In genomic region chr10:78033623-78034470, GRCh38 we compare ENCODE assay signal across 1 cellular context.
TF ChIP-seq lines count a peak whose summit lies in the region.

Gene RPS24 (plus strand): TSS chr10:78033863. CDS start chr10:78033902, 39 bp downstream.

TF ChIP-seq in K562, 482 proteins besides CTCF, POLR2A, EP300 and RAD21 (continued from another document and continues in another):
- no peak for TF ChIP-seq HINFP (tag; conservative IDR thresholded peaks at IDR 0.05; ENCODE audit: low read depth)
- TF ChIP-seq NCOA6 (IDR thresholded peaks at IDR 0.05) = no peak
- TF ChIP-seq HDAC6 (IDR thresholded peaks at IDR 0.05; ENCODE audit: low read depth, low read length) = peak; percentile 56; the same call in 1 of the 2 replicates
- peak; percentile 64 for TF ChIP-seq HMBOX1 (IDR thresholded peaks at IDR 0.05)
- peak; percentile 89 for TF ChIP-seq RB1 (IDR thresholded peaks at IDR 0.05; ENCODE audit: low read depth)
- no peak for TF ChIP-seq ZNF3 (CRISPR knock-in tag; IDR thresholded peaks at IDR 0.05)
- TF ChIP-seq ZNF639 (CRISPR knock-in tag; conservative IDR thresholded peaks at IDR 0.05 in 1 of 2, IDR thresholded peaks at IDR 0.05 in 1 of 2) = no peak; a peak in 1 of 4 replicates
- TF ChIP-seq TCF7L2 (IDR thresholded peaks at IDR 0.05; ENCODE audit: low read depth, low read length) = no peak
- no peak for TF ChIP-seq JUNB (CRISPR knock-in tag; conservative IDR thresholded peaks at IDR 0.05)
- no peak for TF ChIP-seq FUS (optimal IDR thresholded peaks at IDR 0.05; ENCODE audit: low read depth, low read length)
- TF ChIP-seq POLR3G (IDR thresholded peaks at IDR 0.05; ENCODE audit: extremely low read depth, insufficient read length, insufficient replicate concordance) = no peak
- peak; percentile 55; the same call in 1 of the 2 replicates for TF ChIP-seq BCOR (IDR thresholded peaks at IDR 0.05)
- TF ChIP-seq SUPT5H (IDR thresholded peaks at IDR 0.05) = peak; percentile 99
- TF ChIP-seq PYGO2 (tag; IDR thresholded peaks at IDR 0.05) = no peak
- TF ChIP-seq RERE (CRISPR knock-in tag; IDR thresholded peaks at IDR 0.05; ENCODE audit: borderline replicate concordance) = no peak
- no peak for TF ChIP-seq E4F1 (CRISPR knock-in tag; IDR thresholded peaks at IDR 0.05; ENCODE audit: borderline replicate concordance)
- TF ChIP-seq ZNF134 (CRISPR knock-in tag; conservative IDR thresholded peaks at IDR 0.05) = no peak
- no peak for TF ChIP-seq ZNF668 (CRISPR knock-in tag; IDR thresholded peaks at IDR 0.05)
- TF ChIP-seq KAT2B (IDR thresholded peaks at IDR 0.05; ENCODE audit: low read depth, low read length) = no peak
- TF ChIP-seq ZNF695 (CRISPR knock-in tag; IDR thresholded peaks at IDR 0.05) = no peak
- TF ChIP-seq MBD2 (IDR thresholded peaks at IDR 0.05; ENCODE audit: borderline replicate concordance, low read depth) = peak; percentile 72
- TF ChIP-seq FOXM1 (IDR thresholded peaks at IDR 0.05; ENCODE audit: low read depth) = no peak
- no peak for TF ChIP-seq FOXM1 (CRISPR knock-in tag; IDR thresholded peaks at IDR 0.05; ENCODE audit: low read depth)
- TF ChIP-seq TAF15 (IDR thresholded peaks at IDR 0.05; ENCODE audit: low read depth, low read length) = 0 out of 2 replicates have a peak, but pooled peaks have one; percentile 62
- 0 out of 2 replicates have a peak, but pooled peaks have one; percentile 65 for TF ChIP-seq TOE1 (IDR thresholded peaks at IDR 0.05; ENCODE audit: borderline replicate concordance)
- 0 out of 2 replicates have a peak, but pooled peaks have one; percentile 46 for TF ChIP-seq TOE1 (CRISPR knock-in tag; IDR thresholded peaks at IDR 0.05; ENCODE audit: borderline replicate concordance, low read depth)
- TF ChIP-seq ZNF696 (CRISPR knock-in tag; conservative IDR thresholded peaks at IDR 0.05) = no peak
- TF ChIP-seq ZFX (CRISPR knock-in tag; IDR thresholded peaks at IDR 0.05) = peak; percentile 81
- TF ChIP-seq NR1H2 (CRISPR knock-in tag; IDR thresholded peaks at IDR 0.05) = no peak
- peak in 1 of 2 experiments; percentile 91; a peak in 3 of 4 replicates for TF ChIP-seq SIN3A (IDR thresholded peaks at IDR 0.05; ENCODE audit: borderline replicate concordance in 2 of 2, control insufficient read depth in 1 of 2, low read depth in 2 of 2, low read length in 2 of 2)
- no peak for TF ChIP-seq POLR3A (IDR thresholded peaks at IDR 0.05; ENCODE audit: borderline replicate concordance, extremely low read depth, insufficient read depth, insufficient read length)
- no peak for TF ChIP-seq TRIM25 (IDR thresholded peaks at IDR 0.05; ENCODE audit: borderline replicate concordance)
- no peak for TF ChIP-seq ELK3 (CRISPR knock-in tag; IDR thresholded peaks at IDR 0.05)
- TF ChIP-seq MAX (CRISPR knock-in tag; IDR thresholded peaks at IDR 0.05) = peak; percentile 97
- peak; percentile 83 to 86 for TF ChIP-seq NRF1 (conservative IDR thresholded peaks at IDR 0.05 in 1 of 2, IDR thresholded peaks at IDR 0.05 in 1 of 2)
- TF ChIP-seq THRAP3 (IDR thresholded peaks at IDR 0.05; ENCODE audit: borderline replicate concordance) = 0 out of 2 replicates have a peak, but pooled peaks have one; percentile 17
- no peak for TF ChIP-seq ZFP36 (IDR thresholded peaks at IDR 0.05; ENCODE audit: low read depth, low read length, partially characterized antibody)
- no peak for TF ChIP-seq ARID3B (CRISPR knock-in tag; IDR thresholded peaks at IDR 0.05; ENCODE audit: borderline replicate concordance)
- peak; percentile 83; the same call in 1 of the 2 replicates for TF ChIP-seq KDM2B (CRISPR knock-in tag; IDR thresholded peaks at IDR 0.05)
- no peak for TF ChIP-seq ZNF408 (CRISPR knock-in tag; IDR thresholded peaks at IDR 0.05; ENCODE audit: low read depth)
- no peak for TF ChIP-seq ZFP30 (CRISPR knock-in tag; IDR thresholded peaks at IDR 0.05; ENCODE audit: borderline replicate concordance)
- TF ChIP-seq EP400 (IDR thresholded peaks at IDR 0.05) = peak; percentile 100
- TF ChIP-seq EWSR1 (IDR thresholded peaks at IDR 0.05; ENCODE audit: borderline replicate concordance, low read depth, partially characterized antibody) = no peak
